ENCODE assay signal across 1 cellular context in the genomic region with DNA sequence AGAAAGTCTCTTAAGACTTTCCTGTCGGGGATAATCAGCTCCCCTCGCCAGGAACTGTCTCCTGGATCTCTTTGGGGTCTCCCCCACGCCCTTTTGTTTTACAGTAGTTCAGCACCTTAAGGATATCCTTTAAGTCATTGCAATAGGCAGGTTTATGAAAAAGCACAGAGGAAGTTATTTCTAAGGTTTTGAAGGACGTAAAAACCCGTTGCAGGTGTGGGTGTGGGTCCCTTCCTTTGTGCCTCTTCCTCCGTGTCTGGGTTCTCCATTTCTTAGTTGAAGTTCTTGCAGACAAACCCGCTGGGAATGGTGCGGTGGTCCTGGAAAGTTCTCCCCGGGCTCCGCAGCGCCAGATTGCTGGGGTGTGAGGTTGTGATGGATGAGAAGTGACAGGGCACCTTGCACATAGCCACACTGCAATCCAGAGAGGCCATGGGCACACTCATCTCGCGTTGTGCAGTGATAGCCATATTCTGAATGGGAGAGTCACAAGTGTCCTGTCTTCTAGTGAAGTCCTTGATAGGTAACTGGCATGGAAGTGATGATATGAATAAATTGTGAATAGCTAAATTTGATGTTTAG.
TF ChIP-seq lines count a peak whose summit lies in the region.

No MANE protein-coding gene starts in this region.

TF ChIP-seq in neural cell, 6 proteins besides CTCF, POLR2A, EP300 and RAD21 (continued from another document):
- TF ChIP-seq REST (IDR thresholded peaks at IDR 0.05; ENCODE audit: borderline replicate concordance) (no peak), SMC3 (conservative IDR thresholded peaks at IDR 0.05; ENCODE audit: poor library complexity) (no peak), EZH2 (IDR thresholded peaks at IDR 0.05; ENCODE audit: borderline replicate concordance, insufficient read depth, low read length, poor library complexity, severe bottlenecking) (no peak)
